In the genomic region with DNA sequence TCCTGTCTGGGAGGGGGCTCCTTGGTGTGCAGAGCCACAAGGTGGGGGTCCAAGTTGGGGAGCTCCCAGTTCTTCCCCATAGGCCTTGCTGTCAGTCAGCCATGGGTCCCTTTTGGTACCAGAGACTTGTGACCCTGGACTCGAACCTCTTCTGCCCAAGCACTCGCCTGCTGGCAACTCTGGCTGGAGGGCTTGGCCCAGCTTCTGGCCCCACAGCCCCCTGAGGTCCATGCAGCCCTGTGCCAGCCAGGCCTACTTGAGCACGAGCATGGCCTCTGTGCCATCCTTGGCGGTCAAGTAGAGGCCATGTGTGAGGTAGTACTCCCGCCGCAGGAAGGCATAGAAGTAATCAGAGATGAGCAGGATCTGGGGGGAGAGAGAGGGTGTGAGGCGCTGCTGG, we compare ENCODE assay signal across 1 cellular context.
TF ChIP-seq lines count a peak whose summit lies in the region.

No MANE protein-coding gene starts in this region.

TF ChIP-seq in endothelial cell of umbilical vein, 7 proteins besides CTCF, POLR2A, EP300 and RAD21:
- TF ChIP-seq GATA2 (IDR thresholded peaks at IDR 0.05; ENCODE audit: insufficient read depth, insufficient read length, low read depth, low read length) (no peak), MYC (IDR thresholded peaks at IDR 0.05; ENCODE audit: low read depth, low read length) (no peak), JUN (IDR thresholded peaks at IDR 0.05; ENCODE audit: borderline replicate concordance, insufficient read depth, insufficient read length, low read depth) (no peak), POLR2AphosphoS5 (IDR thresholded peaks at IDR 0.05; ENCODE audit: insufficient read depth, low read depth, low read length) (no peak), EZH2 (IDR thresholded peaks at IDR 0.05; ENCODE audit: borderline replicate concordance, low read depth, low read length, severe bottlenecking) (no peak)
- TF ChIP-seq, protein P1, sequence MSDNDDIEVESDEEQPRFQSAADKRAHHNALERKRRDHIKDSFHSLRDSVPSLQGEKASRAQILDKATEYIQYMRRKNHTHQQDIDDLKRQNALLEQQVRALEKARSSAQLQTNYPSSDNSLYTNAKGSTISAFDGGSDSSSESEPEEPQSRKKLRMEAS (IDR thresholded peaks at IDR 0.05; ENCODE audit: insufficient read depth, insufficient read length) = no peak
TF ChIP-seq in endothelial cell of umbilical vein: peak in this region for 0.
